Comparison of ENCODE assay signal across 10 cellular contexts in the genomic region with DNA sequence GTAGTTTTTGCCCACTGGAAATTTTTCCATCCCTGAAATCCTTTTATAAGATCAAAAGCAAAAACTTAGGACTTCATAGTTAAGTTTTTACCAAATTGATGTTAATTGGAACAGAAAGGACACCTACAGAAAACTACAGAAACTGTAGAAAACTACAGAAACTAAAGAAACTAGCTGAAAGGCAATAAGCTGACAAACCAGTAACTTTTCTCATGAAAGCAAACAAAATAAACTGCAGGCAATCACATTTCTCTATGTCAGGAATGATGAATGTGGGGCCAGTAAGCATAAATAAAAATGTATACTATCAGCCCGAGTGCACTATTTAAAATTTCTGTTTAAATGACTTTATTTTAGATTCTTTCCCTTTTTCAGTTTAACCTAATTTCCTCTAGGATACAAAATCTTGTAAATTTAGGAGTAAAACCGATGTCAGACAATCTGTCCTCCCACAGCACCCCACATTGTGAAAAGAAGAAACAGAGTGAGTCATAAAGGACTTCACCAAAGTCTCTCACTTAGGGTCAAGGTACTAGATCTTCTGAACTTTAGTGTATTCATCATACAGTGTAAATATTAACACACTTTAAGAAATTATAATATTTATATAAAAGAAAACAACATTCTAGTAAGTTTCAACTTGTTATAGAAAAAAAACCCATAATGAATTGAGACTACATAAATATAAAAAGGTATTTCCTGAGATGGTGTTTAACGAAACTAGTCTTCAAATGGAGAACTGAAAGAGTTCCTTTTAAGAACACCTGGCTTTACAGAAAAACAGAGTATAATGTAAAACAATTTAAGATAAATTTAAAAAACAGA. TPM values are rescaled to one million over a fixed set of nuclear protein-coding genes. Genes with fewer than 3 reads are reported as not detected.
DNase-seq lines count a peak whose midpoint lies in the region; ATAC-seq and TF ChIP-seq lines count a peak whose summit lies in the region.
"Had no signal": no experiment of that assay in that cellular context is flagged by ENCODE, and none has a peak within 500 bp of the region (broad histone marks: within the 10 kb centered on the region; RNA-seq: fewer than 3 reads in every experiment).

No MANE protein-coding gene starts in this region.

- no peaks in the 10 kb centered on the region for H3K36me3 ChIP-seq in Caco-2 (ENCODE audit: control insufficient read depth, insufficient read depth, low read length)
- H3K36me3 ChIP-seq in left ventricle myocardium inferior = peaks cover 79% of the 10 kb centered on the region

- no peaks in the 10 kb centered on the region for H3K36me3 Mint-ChIP-seq in Caco-2 (ENCODE audit: insufficient read depth, unreplicated experiment)

- DNase-seq in Caco-2 (no peak), MV-4-11 (lab: John Stamatoyannopoulos, UW) (peak; percentile 15), left ventricle myocardium inferior (no peak), NCI-H2171 (lab: John Stamatoyannopoulos, UW) (no peak), COR-L47 (lab: John Stamatoyannopoulos, UW) (no peak)
- DNase-seq in effector CD8-positive, alpha-beta T cell (lab: John Stamatoyannopoulos, UW) = no peak
- DNase-seq: central memory CD4-positive, alpha-beta T cell; SHP77 treated with DMSO at 0.1 percent for 48 hours had no signal

- H3K4me1 ChIP-seq in Caco-2 (peaks cover 14% of the 10 kb centered on the region; the same call in 1 of the 2 replicates), left ventricle myocardium inferior (peaks cover 7% of the 10 kb centered on the region)

- H3K4me3 ChIP-seq in Caco-2 (ENCODE audit: low read depth, low read length) (no peak overlapping the region), left ventricle myocardium inferior (no peak overlapping the region)

- H3K9me3 ChIP-seq in Caco-2 (no peaks in the 10 kb centered on the region), left ventricle myocardium inferior (replicated peaks) (no peaks in the 10 kb centered on the region)

- no peaks in the 10 kb centered on the region for H3K27me3 Mint-ChIP-seq in Caco-2 (ENCODE audit: insufficient read depth, unreplicated experiment)

- no peak overlapping the region for H3K27ac ChIP-seq in left ventricle myocardium inferior (replicated peaks)

- H3K9me3 Mint-ChIP-seq in Caco-2 (ENCODE audit: unreplicated experiment) = no peaks in the 10 kb centered on the region

- H3K4me1 Mint-ChIP-seq in Caco-2 (ENCODE audit: low read depth, unreplicated experiment) = peaks cover 7% of the 10 kb centered on the region

- CTCF ChIA-PET in Caco-2 (lab: Charles Lee) = no interaction called here

- H3K4me3 Mint-ChIP-seq in Caco-2 (ENCODE audit: unreplicated experiment) = peak overlapping the region; percentile 13

- ATAC-seq in GM19438 (IDR thresholded peaks at IDR 0.05; ENCODE audit: low read depth, unreplicated experiment) = peak; percentile 92
- peak; percentile 94 for ATAC-seq in HG02981 (IDR thresholded peaks at IDR 0.05; ENCODE audit: unreplicated experiment)

- H3K27ac Mint-ChIP-seq in Caco-2 (ENCODE audit: unreplicated experiment) = no peak overlapping the region

- no peaks in the 10 kb centered on the region for H3K27me3 ChIP-seq in Caco-2 (replicated peaks; ENCODE audit: control insufficient read depth, insufficient read depth, low read length)
- no peaks in the 10 kb centered on the region for H3K27me3 ChIP-seq in left ventricle myocardium inferior (ENCODE audit: low read depth)

- POLR2A ChIA-PET in Caco-2 (lab: Charles Lee) = no interaction called here

- intact Hi-C loops in Caco-2 (cut with micrococcal nuclease; ENCODE audit: unreplicated experiment) (no loop called here), left ventricle myocardium inferior (cut with micrococcal nuclease) (no loop called here)

- no peak for TF ChIP-seq CTCF in Caco-2 (IDR thresholded peaks at IDR 0.05; ENCODE audit: insufficient read depth in 1 of 2, low read depth in 1 of 2, low read length in 1 of 2, severe bottlenecking in 1 of 2, unreplicated experiment in 1 of 2)
- no peak for TF ChIP-seq CTCF in left ventricle myocardium inferior (IDR thresholded peaks at IDR 0.05; ENCODE audit: borderline replicate concordance)

- BruUV-seq in Caco-2 (replicated peaks; lab: Mats Ljungman, UMichigan) = no TSS peak

RNA-seq across cellular contexts. Expression of gene USP40, which starts 46.6 kb away (rescaled TPM):
- total RNA-seq in Caco-2 (2022) = 27.4 and 27.8 TPM in 2 replicates
- 20.0 TPM for total RNA-seq in left ventricle myocardium inferior
